25 cellular contexts compared by ENCODE assay signal in genomic region chr7:2092279-2092678, GRCh38.
DNase-seq lines count a peak whose midpoint lies in the region; ATAC-seq and TF ChIP-seq lines count a peak whose summit lies in the region.
"Had no signal": no experiment of that assay in that cellular context is flagged by ENCODE, and none has a peak within 500 bp of the region (broad histone marks: within the 10 kb centered on the region; RNA-seq: fewer than 3 reads in every experiment).

No MANE protein-coding gene starts in this region.

- peaks cover 5% of the 10 kb centered on the region for H3K36me3 Mint-ChIP-seq in memory B cell

- no peak overlapping the region for H3K27ac ChIP-seq in transverse colon
- H3K27ac ChIP-seq: HL-60 had no signal

- 80 to 96% methylated on average over 2 to 8 of the region's 8 CpGs for WGBS in transverse colon (ENCODE audit: low coverage in 1 of 2), 2 donors

- TF ChIP-seq POLR2A in transverse colon (IDR thresholded peaks at IDR 0.05), result no peak

- in situ Hi-C loops in transverse colon (cut with MboI; ENCODE audit: low pct_ligation_motif_present in 1 of 4, low pct_unique_long_range_greater_than_20kb in 1 of 4, low sequenced_read_pairs in 3 of 4), result no loop called here

- ATAC-seq in memory B cell (ENCODE audit: low read depth), result no peak
- ATAC-seq: CD8-positive, alpha-beta T cell; HepG2; T-helper 17 cell had no signal

- no peak for TF ChIP-seq CTCF in transverse colon (IDR thresholded peaks at IDR 0.05)

- intact Hi-C loops in transverse colon (cut with DNase I; ENCODE audit: low total_unique reads), result no loop called here

- H3K4me1 ChIP-seq in transverse colon, result no peaks in the 10 kb centered on the region

- H3K27me3 Mint-ChIP-seq in memory B cell, result no peaks in the 10 kb centered on the region
- H3K27me3 Mint-ChIP-seq: T-helper 17 cell had no signal

- H3K4me3 Mint-ChIP-seq in memory B cell, result no peak overlapping the region
- H3K4me3 Mint-ChIP-seq: CD8-positive, alpha-beta T cell; HFFc6; T-helper 17 cell had no signal

- no peak overlapping the region for H3K4me3 ChIP-seq in transverse colon

- no peaks in the 10 kb centered on the region for H3K36me3 ChIP-seq in transverse colon

- DNase-seq in NCI-H510A (lab: John Stamatoyannopoulos, UW) (peak; percentile 37), NCI-H510A treated with DMSO at 0.1 percent for 48 hours (lab: John Stamatoyannopoulos, UW) (no peak), NCI-H748 treated with DMSO at 0.1 percent for 48 hours (lab: John Stamatoyannopoulos, UW) (peak; percentile 90), memory B cell (ENCODE audit: low spot score in 2 of 2) (no peak), transverse colon (no peak), islet precursor cell (no peak), DMS153 (lab: John Stamatoyannopoulos, UW) (no peak)
- DNase-seq: AML-193; C1 segment of cervical spinal cord; CD8-positive, alpha-beta T cell; DMS53; GDM1; H7; HFFc6; KBM-7; MM.1S; NCI-H1048; NCI-H1436; NCI-H2029; NCI-H524; OCI-M1; SHP77; T-helper 17 cell had no signal

- peaks cover 8% of the 10 kb centered on the region for H3K4me1 Mint-ChIP-seq in memory B cell

- H3K27ac Mint-ChIP-seq in memory B cell, result peak overlapping the region; percentile 7
- H3K27ac Mint-ChIP-seq: CD8-positive, alpha-beta T cell; HFFc6; T-helper 17 cell had no signal

- TF ChIP-seq EP300 in transverse colon (IDR thresholded peaks at IDR 0.05; ENCODE audit: low read depth), result no peak

- no peaks in the 10 kb centered on the region for H3K27me3 ChIP-seq in transverse colon

- H3K9me3 Mint-ChIP-seq in memory B cell, result no peaks in the 10 kb centered on the region
- H3K9me3 Mint-ChIP-seq: CD8-positive, alpha-beta T cell; HFFc6 had no signal

- no peaks in the 10 kb centered on the region for H3K9me3 ChIP-seq in transverse colon

Comparison
In these comparisons a context has a peak if more than half of its experiments do, and no peak if none do; other contexts are left out.
1. DNase-seq: peak in NCI-H510A (single experiment) and NCI-H748 treated with DMSO at 0.1 percent for 48 hours (single experiment); none in NCI-H510A treated with DMSO at 0.1 percent for 48 hours (single experiment), memory B cell (0 of 2), transverse colon (single experiment), islet precursor cell (single experiment) and DMS153 (single experiment).